8 cellular contexts compared by ENCODE assay signal in the genomic region with DNA sequence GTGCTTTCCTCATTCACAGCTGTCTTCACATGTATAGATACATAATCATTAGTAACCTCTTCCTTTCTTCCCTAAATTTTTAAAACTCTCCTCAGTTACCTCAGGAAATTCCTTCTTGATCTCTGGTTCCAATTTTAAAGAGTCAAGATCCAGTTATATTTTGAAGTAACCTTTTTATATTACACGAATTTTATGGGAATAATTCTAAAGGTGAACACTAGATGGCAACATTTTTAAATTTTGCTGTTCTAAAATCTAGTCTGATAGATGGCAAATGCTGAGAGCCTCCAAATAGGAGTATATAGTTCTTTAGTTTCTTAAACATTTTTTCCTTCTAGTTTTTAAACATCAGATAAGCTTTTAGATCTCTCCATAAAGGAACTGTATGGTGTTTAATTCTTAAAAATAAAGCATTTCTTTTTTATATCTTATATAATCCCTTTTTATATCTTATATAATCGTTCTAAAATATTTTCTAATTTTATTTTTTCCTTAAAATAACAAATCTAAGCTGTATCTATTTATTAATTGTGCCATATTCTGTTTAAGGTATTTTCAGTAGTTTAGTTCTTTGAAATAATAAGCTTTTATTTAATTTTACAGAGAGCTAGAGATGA. TPM values are rescaled to one million over a fixed set of nuclear protein-coding genes. Genes with fewer than 3 reads are reported as not detected.
DNase-seq lines count a peak whose midpoint lies in the region; ATAC-seq and TF ChIP-seq lines count a peak whose summit lies in the region.

No MANE protein-coding gene starts in this region.

- H3K4me1 ChIP-seq in OCI-LY1 (ENCODE audit: insufficient read depth, low read length, severe bottlenecking) = no peaks in the 10 kb centered on the region

- CTCF ChIA-PET in BJ (lab: Yijun Ruan, JAX) = interaction anchor here (0.6 to 3.8 kb wide), 21 partner anchors 10 to 1564 kb away, joined by 3 to 34 read pairs (median 4); a partner anchor contains a TSS

- H3K9ac ChIP-seq in OCI-LY1 (ENCODE audit: low read length) = no peak overlapping the region

- TF ChIP-seq CTCF in BJ (IDR thresholded peaks at IDR 0.05; ENCODE audit: insufficient read depth, low read depth, low read length) (peak; percentile 30; the same call in 1 of the 2 replicates), OCI-LY1 (IDR thresholded peaks at IDR 0.05; ENCODE audit: low read length) (peak; percentile 59), epithelial cell of proximal tubule (conservative IDR thresholded peaks at IDR 0.05; ENCODE audit: low read depth, low read length) (peak; percentile 33)

- 0 out of 2 replicates have a peak, but pooled peaks cover 2% of the 10 kb centered on the region for H3F3A ChIP-seq in OCI-LY1 (ENCODE audit: insufficient read depth, low read length)

- H3K27ac ChIP-seq in OCI-LY1 (ENCODE audit: low read depth, low read length, poor library complexity, severe bottlenecking) = no peak overlapping the region

- no peak for DNase-seq in BJ (ENCODE audit: low read depth)
- DNase-seq in epithelial cell of proximal tubule (ENCODE audit: low read depth) = no peak
- peak; percentile 65 for DNase-seq in renal cortical epithelial cell (ENCODE audit: low read depth)
- no peak for DNase-seq in HuH-7.5 (ENCODE audit: low spot score)

- 0 out of 2 replicates have a peak, but pooled peaks cover 1% of the 10 kb centered on the region for H3K27me3 ChIP-seq in BJ (ENCODE audit: control insufficient read depth, insufficient read depth, low read length)
- no peaks in the 10 kb centered on the region for H3K27me3 ChIP-seq in OCI-LY1 (ENCODE audit: insufficient read depth, low read length)

- no peaks in the 10 kb centered on the region for H3K9me2 ChIP-seq in OCI-LY1 (ENCODE audit: low read depth, low read length)

- H2AFZ ChIP-seq in OCI-LY1 (ENCODE audit: low read length) = no peak overlapping the region

- H3K4me3 ChIP-seq in BJ (ENCODE audit: low read depth, low read length) = no peak overlapping the region
- H3K4me3 ChIP-seq in OCI-LY1 (ENCODE audit: low read depth, low read length, poor library complexity, severe bottlenecking) = no peak overlapping the region
- no peak overlapping the region for H3K4me3 ChIP-seq in epithelial cell of proximal tubule (ENCODE audit: low read depth, low read length)

- H4K20me1 ChIP-seq in OCI-LY1 (ENCODE audit: insufficient read depth, low read length) = no peaks in the 10 kb centered on the region

- POLR2A ChIA-PET in BJ (lab: Charles Lee) = interaction anchor here (0.7 kb wide), 1 partner anchor 218 kb away, joined by 4 read pairs; no protein-coding TSS in a partner anchor

- no peaks in the 10 kb centered on the region for H3K79me2 ChIP-seq in OCI-LY1 (ENCODE audit: insufficient read depth, low read length)

- H3K4me2 ChIP-seq in OCI-LY1 (ENCODE audit: low read length) = no peak overlapping the region

- ATAC-seq in GM19468 (IDR thresholded peaks at IDR 0.05; ENCODE audit: extremely low read depth, unreplicated experiment) (peak; percentile 46), HG03571 (IDR thresholded peaks at IDR 0.05; ENCODE audit: unreplicated experiment) (no peak), GM21360 (IDR thresholded peaks at IDR 0.05; ENCODE audit: unreplicated experiment) (no peak)

- no peaks in the 10 kb centered on the region for H3K36me3 ChIP-seq in BJ (ENCODE audit: control insufficient read depth, insufficient read depth, low read length)
- H3K36me3 ChIP-seq in OCI-LY1 (ENCODE audit: insufficient read depth, low read length) = no peaks in the 10 kb centered on the region

- no peaks in the 10 kb centered on the region for H3K9me3 ChIP-seq in OCI-LY1 (ENCODE audit: low read length)

RNA-seq across cellular contexts. Expression of a gene that starts 37.9 kb away (rescaled TPM):
- 44.2 and 67.7 TPM in 2 replicates for polyA plus RNA-seq in BJ (2011; rRNA removed)
- polyA minus RNA-seq in BJ (2011; rRNA and poly(A)+ RNA removed) = 31.3 and 43.3 TPM in 2 replicates
- total RNA-seq in epithelial cell of proximal tubule = 43.8 and 51.2 TPM in 2 replicates
- 84.6 and 123 TPM in 2 replicates for total RNA-seq in renal cortical epithelial cell
